Comparison of ENCODE assay signal across 8 cellular contexts in genomic region chrX:10098235-10098819, GRCh38. TPM values are rescaled to one million over a fixed set of nuclear protein-coding genes. Genes with fewer than 3 reads are reported as not detected.
DNase-seq lines count a peak whose midpoint lies in the region; ATAC-seq and TF ChIP-seq lines count a peak whose summit lies in the region.

No MANE protein-coding gene starts in this region.

- DNase-seq in GM06990 (ENCODE audit: extremely low read depth, insufficient read length) (no peak), RPMI7951 (ENCODE audit: low read depth) (peak; percentile 56), colonic mucosa (no peak), NCI-H2081 treated with DMSO at 0.1 percent for 48 hours (lab: John Stamatoyannopoulos, UW) (no peak), NCI-H345 treated with DMSO at 0.1 percent for 48 hours (lab: John Stamatoyannopoulos, UW; ENCODE audit: unreplicated experiment) (no peak), NCI-H1417 treated with DMSO at 0.1 percent for 48 hours (lab: John Stamatoyannopoulos, UW) (no peak)
- peak; percentile 34 for DNase-seq in stimulated activated CD8-positive, alpha-beta memory T cell treated with anti-CD3 and anti-CD28 coated beads, Interleukin-12 subunit alpha, Interleukin-12 subunit beta, amount 100 ng/mL, for 1 hour (ENCODE audit: low read depth)

- no peaks in the 10 kb centered on the region for H3K9me3 ChIP-seq in colonic mucosa

- intact Hi-C loops in colonic mucosa (cut with DNase I) = no loop called here

- peak overlapping the region; percentile 51 for H3K4me3 ChIP-seq in GM06990 (replicated peaks; ENCODE audit: low read depth, low read length)
- peak overlapping the region; percentile 11 for H3K4me3 ChIP-seq in colonic mucosa

- no peaks in the 10 kb centered on the region for H3K36me3 ChIP-seq in GM06990 (ENCODE audit: control insufficient read depth, insufficient read depth, low read length)
- H3K36me3 ChIP-seq in colonic mucosa = no peaks in the 10 kb centered on the region

- peak overlapping the region; percentile 63 for H3K27ac ChIP-seq in colonic mucosa

- no peaks in the 10 kb centered on the region for H3K4me1 ChIP-seq in colonic mucosa

- H3K27me3 ChIP-seq in GM06990 (replicated peaks; ENCODE audit: control insufficient read depth, insufficient read depth, low read length) (no peaks in the 10 kb centered on the region), colonic mucosa (no peaks in the 10 kb centered on the region)

- peak overlapping the region in 1 of 2 donors; percentile 17 for H3K9ac ChIP-seq in colonic mucosa (ENCODE audit: low read depth in 2 of 2, low read length in 2 of 2)

- TF ChIP-seq CTCF in GM06990 (IDR thresholded peaks at IDR 0.05; ENCODE audit: insufficient read depth, low read length, poor library complexity, severe bottlenecking) = no peak
- no peak for TF ChIP-seq CTCF in colonic mucosa (IDR thresholded peaks at IDR 0.05)

- ATAC-seq in GM21619 (IDR thresholded peaks at IDR 0.05; ENCODE audit: unreplicated experiment) = peak; percentile 96

RNA-seq across cellular contexts. Expression of gene CLCN4, which starts 58.4 kb away (rescaled TPM):
- 0.78 and 1.2 TPM in 2 replicates for total RNA-seq in RPMI7951 (2014; rRNA removed; shearing (Covaris generic))
- 1 to 10 TPM in 1 of 2 donors, under 1 TPM in 1; 0.62 to 1.2 TPM for total RNA-seq in colonic mucosa

Comparison
In these comparisons a context has a peak if more than half of its experiments do, and no peak if none do; other contexts are left out.
1. DNase-seq: peak in RPMI7951 (single experiment) and stimulated activated CD8-positive, alpha-beta memory T cell treated with anti-CD3 and anti-CD28 coated beads, Interleukin-12 subunit alpha, Interleukin-12 subunit beta, amount 100 ng/mL, for 1 hour (single experiment); none in GM06990 (single experiment), colonic mucosa (single experiment), NCI-H2081 treated with DMSO at 0.1 percent for 48 hours (single experiment), NCI-H345 treated with DMSO at 0.1 percent for 48 hours (single experiment) and NCI-H1417 treated with DMSO at 0.1 percent for 48 hours (single experiment).